Comparison of ENCODE assay signal across 24 cellular contexts in genomic region chr3:188434594-188434993, GRCh38.
A peak's percentile ranks its signal among the peaks of the same experiment; 100 is the strongest.
DNase-seq lines count a peak whose midpoint lies in the region; ATAC-seq and TF ChIP-seq lines count a peak whose summit lies in the region.
"Had no signal": no experiment of that assay in that cellular context is flagged by ENCODE, and none has a peak within 500 bp of the region (broad histone marks: within the 10 kb centered on the region; RNA-seq: fewer than 3 reads in every experiment).

No MANE protein-coding gene starts in this region.

- no peak overlapping the region for H3K4me3 Mint-ChIP-seq in stimulated activated memory B cell treated with anti-CD40 and anti-IgM and Interleukin-4, amounts not matched to agents 10 μg/mL and 1 μg/mL and 100 μg/mL, for 72 hours
- no peak overlapping the region for H3K4me3 Mint-ChIP-seq in activated CD4-positive, alpha-beta memory T cell treated with anti-CD3 and anti-CD28 coated beads for 36 hours
- H3K4me3 Mint-ChIP-seq: activated CD4-positive, alpha-beta T cell treated with anti-CD3 and anti-CD28 coated beads for 36 hours; activated naive CD8-positive, alpha-beta T cell treated with anti-CD3 and anti-CD28 coated beads, Interleukin-2, amount 50 U/mL, for 24 hours; dendritic cell treated with granulocyte-macrophage colony-stimulating factor and Interleukin-4, amounts not matched to agents 40 ng/mL and 50 ng/mL, for 4 days had no signal

- POLR2A ChIA-PET in activated CD4-positive, alpha-beta memory T cell treated with anti-CD3 and anti-CD28 coated beads for 36 hours (lab: Charles Lee): no interaction called here

- H3K79me2 ChIP-seq in OCI-LY3 (ENCODE audit: low read length): no peaks in the 10 kb centered on the region

- peak overlapping the region; percentile 99 for H3K27ac Mint-ChIP-seq in stimulated activated memory B cell treated with anti-CD40 and anti-IgM and Interleukin-4, amounts not matched to agents 10 μg/mL and 1 μg/mL and 100 μg/mL, for 72 hours
- H3K27ac Mint-ChIP-seq in activated CD4-positive, alpha-beta memory T cell treated with anti-CD3 and anti-CD28 coated beads for 36 hours: no peak overlapping the region
- H3K27ac Mint-ChIP-seq: activated CD4-positive, alpha-beta T cell treated with anti-CD3 and anti-CD28 coated beads for 36 hours; activated T-helper 2 cell treated with anti-CD3 and anti-CD28 coated beads, Interferon-gamma antibody, Interleukin-2, Interleukin-4, amounts not matched to agents 10 μg/mL and 5 μg/mL and 100 μg/mL, durations not matched to agents 14 hours and 24 hours and 36 hours had no signal

- H3K9me3 ChIP-seq in OCI-LY3 (ENCODE audit: insufficient read depth, low read length): no peaks in the 10 kb centered on the region

- TF ChIP-seq CTCF in OCI-LY3 (IDR thresholded peaks at IDR 0.05; ENCODE audit: low read depth, low read length): no peak
- no peak for TF ChIP-seq CTCF in brain microvascular endothelial cell (IDR thresholded peaks at IDR 0.05; ENCODE audit: low read depth, low read length, missing control alignments)

- H3K4me3 ChIP-seq in OCI-LY3 (ENCODE audit: low read length): peak overlapping the region; percentile 19; the same call in 1 of the 2 replicates
- H3K4me3 ChIP-seq in brain microvascular endothelial cell (ENCODE audit: low read depth, low read length): no peak overlapping the region
- H3K4me3 ChIP-seq: K562, lung had no signal

- ATAC-seq in stimulated activated memory B cell treated with anti-CD40 and anti-IgM and Interleukin-4, amounts not matched to agents 10 μg/mL and 1 μg/mL and 100 μg/mL, for 72 hours: no peak
- ATAC-seq: activated CD4-positive, alpha-beta T cell treated with anti-CD3 and anti-CD28 coated beads for 36 hours; activated naive CD8-positive, alpha-beta T cell treated with anti-CD3 and anti-CD28 coated beads, Interleukin-2, amount 50 U/mL, for 24 hours; foreskin keratinocyte; K562; Right ventricle myocardium inferior had no signal

- H3K27me3 Mint-ChIP-seq in stimulated activated memory B cell treated with anti-CD40 and anti-IgM and Interleukin-4, amounts not matched to agents 10 μg/mL and 1 μg/mL and 100 μg/mL, for 72 hours: no peaks in the 10 kb centered on the region
- H3K27me3 Mint-ChIP-seq in activated CD4-positive, alpha-beta memory T cell treated with anti-CD3 and anti-CD28 coated beads for 36 hours: no peaks in the 10 kb centered on the region
- H3K27me3 Mint-ChIP-seq: activated CD4-positive, alpha-beta T cell treated with anti-CD3 and anti-CD28 coated beads for 36 hours; activated naive CD8-positive, alpha-beta T cell treated with anti-CD3 and anti-CD28 coated beads, Interleukin-2, amount 50 U/mL, for 24 hours; dendritic cell treated with granulocyte-macrophage colony-stimulating factor and Interleukin-4, amounts not matched to agents 40 ng/mL and 50 ng/mL, for 4 days had no signal

- H3K9ac ChIP-seq in OCI-LY3 (ENCODE audit: low read length): 0 out of 2 replicates have a peak overlapping the region, but pooled peaks have one; percentile 67

- H3K27me3 ChIP-seq in OCI-LY3 (ENCODE audit: low read depth, low read length) (no peaks in the 10 kb centered on the region), brain microvascular endothelial cell (replicated peaks) (no peaks in the 10 kb centered on the region)
- H3K27me3 ChIP-seq: foreskin keratinocyte had no signal

- H4K20me1 ChIP-seq in OCI-LY3 (ENCODE audit: insufficient read depth, low read length): no peaks in the 10 kb centered on the region

- DNase-seq in EL: peak; percentile 61
- peak; percentile 33 for DNase-seq in glomerular visceral epithelial cell (ENCODE audit: extremely low spot score)
- no peak for DNase-seq in activated CD4-positive, alpha-beta memory T cell treated with anti-CD3 and anti-CD28 coated beads for 36 hours
- DNase-seq in brain microvascular endothelial cell: no peak
- no peak for DNase-seq in NCI-H1092 treated with DMSO at 0.1 percent for 48 hours (lab: John Stamatoyannopoulos, UW)
- DNase-seq: activated CD4-positive, alpha-beta T cell treated with anti-CD3 and anti-CD28 coated beads for 36 hours; activated naive CD8-positive, alpha-beta T cell treated with anti-CD3 and anti-CD28 coated beads, Interleukin-2, amount 50 U/mL, for 24 hours; COR-L47; foreskin keratinocyte; hippocampal formation; NCI-H1694; OCI-M1; posterior cingulate gyrus; stimulated activated CD4-positive, alpha-beta T cell treated with anti-CD3 and anti-CD28 coated beads, Interleukin-1b, Interleukin-23, amount 100 ng/mL, for 48 hours; stimulated activated naive CD4-positive, alpha-beta T cell; SW 1271; trophoblast cell had no signal

- H3K36me3 Mint-ChIP-seq in stimulated activated memory B cell treated with anti-CD40 and anti-IgM and Interleukin-4, amounts not matched to agents 10 μg/mL and 1 μg/mL and 100 μg/mL, for 72 hours: peaks cover 35% of the 10 kb centered on the region
- H3K36me3 Mint-ChIP-seq in activated CD4-positive, alpha-beta memory T cell treated with anti-CD3 and anti-CD28 coated beads for 36 hours: peaks cover 3% of the 10 kb centered on the region

- peaks cover 78% of the 10 kb centered on the region for H3K4me1 Mint-ChIP-seq in stimulated activated memory B cell treated with anti-CD40 and anti-IgM and Interleukin-4, amounts not matched to agents 10 μg/mL and 1 μg/mL and 100 μg/mL, for 72 hours
- H3K4me1 Mint-ChIP-seq in activated CD4-positive, alpha-beta memory T cell treated with anti-CD3 and anti-CD28 coated beads for 36 hours (ENCODE audit: low read depth): peaks cover 44% of the 10 kb centered on the region

- H3K9me3 Mint-ChIP-seq in stimulated activated memory B cell treated with anti-CD40 and anti-IgM and Interleukin-4, amounts not matched to agents 10 μg/mL and 1 μg/mL and 100 μg/mL, for 72 hours: peaks cover 5% of the 10 kb centered on the region
- H3K9me3 Mint-ChIP-seq in activated CD4-positive, alpha-beta memory T cell treated with anti-CD3 and anti-CD28 coated beads for 36 hours: no peaks in the 10 kb centered on the region
- H3K9me3 Mint-ChIP-seq: activated naive CD8-positive, alpha-beta T cell treated with anti-CD3 and anti-CD28 coated beads, Interleukin-2, amount 50 U/mL, for 24 hours; dendritic cell treated with granulocyte-macrophage colony-stimulating factor and Interleukin-4, amounts not matched to agents 40 ng/mL and 50 ng/mL, for 4 days had no signal

- CTCF ChIA-PET in activated CD4-positive, alpha-beta memory T cell treated with anti-CD3 and anti-CD28 coated beads for 36 hours (lab: Charles Lee): no interaction called here

- H3K36me3 ChIP-seq in OCI-LY3 (replicated peaks; ENCODE audit: low read depth, low read length) (no peaks in the 10 kb centered on the region), brain microvascular endothelial cell (replicated peaks) (no peaks in the 10 kb centered on the region)

- H3K27ac ChIP-seq in OCI-LY3 (ENCODE audit: low read length) (peak overlapping the region; percentile 66; the same call in 1 of the 2 replicates), brain microvascular endothelial cell (no peak overlapping the region)
- H3K27ac ChIP-seq: foreskin keratinocyte had no signal

- H2AFZ ChIP-seq in OCI-LY3 (ENCODE audit: low read depth, low read length): no peak overlapping the region

- in situ Hi-C loops in brain microvascular endothelial cell (cut with HindIII; ENCODE audit: low pct_ligation_motif_present, low sequenced_read_pairs): no loop called here

- H3K4me1 ChIP-seq in OCI-LY3 (ENCODE audit: low read length): peaks cover 72% of the 10 kb centered on the region

- intact Hi-C loops in activated CD4-positive, alpha-beta memory T cell treated with anti-CD3 and anti-CD28 coated beads for 36 hours (cut with micrococcal nuclease): no loop called here

- peak overlapping the region; percentile 83 for H3K4me2 ChIP-seq in OCI-LY3 (ENCODE audit: low read length)

Comparison
In these comparisons a context has a peak if more than half of its experiments do, and no peak if none do; other contexts are left out.
1. DNase-seq: peak in EL (single experiment) and glomerular visceral epithelial cell (single experiment); none in activated CD4-positive, alpha-beta memory T cell treated with anti-CD3 and anti-CD28 coated beads for 36 hours (single experiment), brain microvascular endothelial cell (single experiment) and NCI-H1092 treated with DMSO at 0.1 percent for 48 hours (single experiment).